Comparison of ENCODE assay signal across 8 cellular contexts in genomic region chr1:40114400-40114799, GRCh38.
"Had no signal": no experiment of that assay in that cellular context is flagged by ENCODE, and none has a peak within 500 bp of the region (broad histone marks: within the 10 kb centered on the region; RNA-seq: fewer than 3 reads in every experiment).

No MANE protein-coding gene starts in this region.

- DNase-seq: GDM1, GF-D8 had no signal

- ATAC-seq: GM12878 had no signal

- H3K4me3 ChIP-seq: GM12878 had no signal

- FAIRE-seq: G401.6, GM12878, GM12891, GM12892, GM18507, GM19239 had no signal
